9 cellular contexts compared by ENCODE assay signal in genomic region chr9:130173462-130173876, GRCh38. TPM values are rescaled to one million over a fixed set of nuclear protein-coding genes. Genes with fewer than 3 reads are reported as not detected.
DNase-seq lines count a peak whose midpoint lies in the region; ATAC-seq and TF ChIP-seq lines count a peak whose summit lies in the region.
"Had no signal": no experiment of that assay in that cellular context is flagged by ENCODE, and none has a peak within 500 bp of the region (broad histone marks: within the 10 kb centered on the region; RNA-seq: fewer than 3 reads in every experiment).

No MANE protein-coding gene starts in this region.

- H3K4me3 ChIP-seq in right atrium auricular region, result peak overlapping the region; percentile 54 to 68
- peak overlapping the region; percentile 62 for H3K4me3 ChIP-seq in skeletal muscle cell (ENCODE audit: low read depth, low read length)

- H3K27me3 Mint-ChIP-seq in activated CD4-positive, alpha-beta memory T cell treated with anti-CD3 and anti-CD28 coated beads for 36 hours, result peaks cover 13% of the 10 kb centered on the region

- H3K27ac ChIP-seq in right atrium auricular region, result peak overlapping the region; percentile 41 to 59
- H3K27ac ChIP-seq: neutrophil had no signal

- no peaks in the 10 kb centered on the region for H3K36me3 Mint-ChIP-seq in activated CD4-positive, alpha-beta memory T cell treated with anti-CD3 and anti-CD28 coated beads for 36 hours

- H3K36me3 ChIP-seq in right atrium auricular region, result no peaks in the 10 kb centered on the region
- H3K36me3 ChIP-seq: neutrophil had no signal

- POLR2A ChIA-PET in activated CD4-positive, alpha-beta memory T cell treated with anti-CD3 and anti-CD28 coated beads for 36 hours (lab: Charles Lee), result no interaction called here

- no peaks in the 10 kb centered on the region for H3K9me3 ChIP-seq in right atrium auricular region
- H3K9me3 ChIP-seq: neutrophil had no signal

- DNase-seq in GM10266 (ENCODE audit: extremely low spot score) (peak; percentile 12), right atrium auricular region (ENCODE audit: low spot score) (no peak), skeletal muscle cell (ENCODE audit: low read depth) (no peak), GM13976 (ENCODE audit: low spot score) (no peak), DMS 273 treated with DMSO at 0.1 percent for 48 hours (lab: John Stamatoyannopoulos, UW) (no peak)
- DNase-seq in activated CD4-positive, alpha-beta memory T cell treated with anti-CD3 and anti-CD28 coated beads for 36 hours, result no peak

- TF ChIP-seq CTCF in GM10266 (IDR thresholded peaks at IDR 0.05; ENCODE audit: control insufficient read depth, insufficient read depth, low read depth, missing control alignments) (no peak), right atrium auricular region (IDR thresholded peaks at IDR 0.05) (no peak), GM13976 (IDR thresholded peaks at IDR 0.05; ENCODE audit: borderline replicate concordance, control extremely low read depth, extremely low read depth, insufficient read depth, missing control alignments) (no peak)

- in situ Hi-C loops in GM13976 (cut with MboI; ENCODE audit: low sequenced_read_pairs, unreplicated experiment), result no loop called here

- peaks cover 7% of the 10 kb centered on the region for H3K4me1 Mint-ChIP-seq in activated CD4-positive, alpha-beta memory T cell treated with anti-CD3 and anti-CD28 coated beads for 36 hours (ENCODE audit: low read depth)

- intact Hi-C loops in activated CD4-positive, alpha-beta memory T cell treated with anti-CD3 and anti-CD28 coated beads for 36 hours (cut with micrococcal nuclease), result no loop called here

- no peaks in the 10 kb centered on the region for H3K9me3 Mint-ChIP-seq in activated CD4-positive, alpha-beta memory T cell treated with anti-CD3 and anti-CD28 coated beads for 36 hours

- no peak overlapping the region for H3K27ac Mint-ChIP-seq in activated CD4-positive, alpha-beta memory T cell treated with anti-CD3 and anti-CD28 coated beads for 36 hours

- ATAC-seq in GM21619 (IDR thresholded peaks at IDR 0.05; ENCODE audit: unreplicated experiment), result no peak
- ATAC-seq in HG02571 (IDR thresholded peaks at IDR 0.05; ENCODE audit: unreplicated experiment), result no peak

- no peaks in the 10 kb centered on the region for H3K27me3 ChIP-seq in right atrium auricular region

- H3K4me3 Mint-ChIP-seq in activated CD4-positive, alpha-beta memory T cell treated with anti-CD3 and anti-CD28 coated beads for 36 hours, result peak overlapping the region; percentile 72

- CTCF ChIA-PET in activated CD4-positive, alpha-beta memory T cell treated with anti-CD3 and anti-CD28 coated beads for 36 hours (lab: Charles Lee), result interaction anchor here (1.1 to 1.9 kb wide), 3 partner anchors 11 to 66 kb away, joined by 3 to 9 read pairs (median 5); no protein-coding TSS in a partner anchor

- H3K4me1 ChIP-seq in right atrium auricular region, result peaks cover 0 to 22% of the 10 kb centered on the region in 2 donors

RNA-seq across cellular contexts. Expression of gene NCS1, which starts 1.3 kb away (rescaled TPM):
- 10 to 100 TPM; 26.8 to 29.1 TPM for total RNA-seq in activated CD4-positive, alpha-beta memory T cell treated with anti-CD3 and anti-CD28 coated beads for 36 hours
- total RNA-seq in right atrium auricular region, result 10 to 100 TPM in 1 of 2 donors, 1 to 10 TPM in 1; 4.5 to 26.1 TPM
